10 cellular contexts compared by ENCODE assay signal in the genomic region with DNA sequence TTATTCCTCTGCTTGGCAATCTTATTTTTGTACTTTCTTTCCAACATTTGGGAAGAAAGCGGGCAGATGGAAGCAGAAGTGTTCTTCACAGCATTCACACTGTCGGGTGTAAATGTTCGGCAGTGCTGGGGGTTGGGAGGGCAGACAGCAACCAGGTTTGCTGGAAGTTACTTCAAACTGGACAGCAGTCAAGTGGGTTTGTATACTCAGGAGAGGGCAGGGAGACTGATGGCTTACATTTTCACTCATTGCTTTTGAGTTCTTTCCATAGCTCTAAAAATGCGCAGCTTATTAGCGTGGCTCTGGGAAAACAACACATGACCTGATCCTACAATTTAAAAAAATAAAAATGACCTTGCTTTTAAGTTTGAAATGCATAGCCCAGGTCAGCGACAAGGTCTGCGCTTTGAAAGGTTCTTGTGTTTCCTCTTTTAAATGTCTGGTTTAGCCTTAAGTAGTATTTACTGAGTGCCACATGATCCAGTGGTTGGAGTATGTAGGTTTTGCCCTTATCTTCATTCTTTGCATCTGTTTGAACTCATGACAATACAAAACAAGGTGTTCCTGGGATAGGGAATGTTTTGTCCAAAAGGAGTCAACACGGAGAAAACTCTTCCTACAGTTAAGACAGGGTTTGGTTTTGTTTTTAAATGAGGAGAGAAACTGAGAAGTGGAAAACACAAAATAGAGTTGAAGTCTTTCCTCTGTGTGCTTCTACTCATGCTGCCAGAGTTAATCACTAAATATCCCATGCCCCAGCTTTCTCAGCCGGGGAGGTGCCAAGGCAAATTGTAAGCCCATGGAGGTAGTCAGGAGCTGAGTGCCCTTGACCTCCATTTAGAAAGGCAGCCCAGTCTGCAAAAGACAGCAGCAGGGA.
DNase-seq lines count a peak whose midpoint lies in the region; ATAC-seq and TF ChIP-seq lines count a peak whose summit lies in the region.
"Had no signal": no experiment of that assay in that cellular context is flagged by ENCODE, and none has a peak within 500 bp of the region (broad histone marks: within the 10 kb centered on the region; RNA-seq: fewer than 3 reads in every experiment).

No MANE protein-coding gene starts in this region.

- H3K27me3 ChIP-seq in ascending aorta (no peaks in the 10 kb centered on the region), left ventricle myocardium inferior (ENCODE audit: low read depth) (no peaks in the 10 kb centered on the region), sigmoid colon (no peaks in the 10 kb centered on the region)

- TF ChIP-seq POLR2A in sigmoid colon (IDR thresholded peaks at IDR 0.05): no peak

- TF ChIP-seq CTCF in ascending aorta (IDR thresholded peaks at IDR 0.05) (no peak), left ventricle myocardium inferior (IDR thresholded peaks at IDR 0.05; ENCODE audit: borderline replicate concordance) (no peak), sigmoid colon (IDR thresholded peaks at IDR 0.05) (no peak)

- H3K9me3 ChIP-seq in ascending aorta (no peaks in the 10 kb centered on the region), left ventricle myocardium inferior (replicated peaks) (no peaks in the 10 kb centered on the region), sigmoid colon (no peaks in the 10 kb centered on the region)

- DNase-seq in HT1080 (ENCODE audit: low read depth) (peak; percentile 29), ascending aorta (ENCODE audit: low spot score in 2 of 2) (no peak), left ventricle myocardium inferior (no peak), sigmoid colon (no peak), COLO668 (lab: John Stamatoyannopoulos, UW; ENCODE audit: unreplicated experiment) (no peak), NCI-H226 (no peak)
- DNase-seq in activated CD8-positive, alpha-beta memory T cell treated with anti-CD3 and anti-CD28 coated beads, Interleukin-2, amount 50 U/mL, for 4 hours: no peak
- DNase-seq: NCI-H446 had no signal

- ATAC-seq in GM21367 (IDR thresholded peaks at IDR 0.05; ENCODE audit: unreplicated experiment): no peak
- ATAC-seq: stimulated activated effector memory CD8-positive, alpha-beta T cell treated with anti-CD3 and anti-CD28 coated beads, Interleukin-12 subunit alpha, Interleukin-12 subunit beta, amount 100 ng/mL, for 72 hours had no signal

- H3K36me3 ChIP-seq in ascending aorta (peaks cover 15 to 31% of the 10 kb centered on the region in 2 donors), left ventricle myocardium inferior (peaks cover 27% of the 10 kb centered on the region), sigmoid colon (peaks cover 15 to 25% (median 16%) of the 10 kb centered on the region in 4 donors)

- TF ChIP-seq EP300 in sigmoid colon (IDR thresholded peaks at IDR 0.05): no peak

- H3K4me3 ChIP-seq in ascending aorta (peak overlapping the region; percentile 48 to 59), left ventricle myocardium inferior (peak overlapping the region; percentile 40), sigmoid colon (peak overlapping the region; percentile 15 to 45 (median 38))

- H3K4me1 ChIP-seq in ascending aorta: peaks cover 9 to 56% of the 10 kb centered on the region in 2 donors
- peaks cover 90% of the 10 kb centered on the region for H3K4me1 ChIP-seq in left ventricle myocardium inferior
- peaks cover 0 to 86% (median 61%) of the 10 kb centered on the region in 4 donors for H3K4me1 ChIP-seq in sigmoid colon

- intact Hi-C loops in ascending aorta (cut with DNase I): no loop called here
- intact Hi-C loops in left ventricle myocardium inferior (cut with micrococcal nuclease): no loop called here
- intact Hi-C loops in sigmoid colon (cut with DNase I): no loop called here

- WGBS in sigmoid colon, 2 donors: 64 to 84% methylated on average over 9 of the region's 9 CpGs

- H3K27ac ChIP-seq in ascending aorta: peak overlapping the region; percentile 91 to 95
- peak overlapping the region; percentile 80 for H3K27ac ChIP-seq in left ventricle myocardium inferior (replicated peaks)
- peak overlapping the region; percentile 72 to 90 (median 80) for H3K27ac ChIP-seq in sigmoid colon
